ENCODE assay signal across 8 cellular contexts in genomic region chr4:163495900-163496299, GRCh38. TPM values are rescaled to one million over a fixed set of nuclear protein-coding genes. Genes with fewer than 3 reads are reported as not detected.
DNase-seq lines count a peak whose midpoint lies in the region; ATAC-seq and TF ChIP-seq lines count a peak whose summit lies in the region.

No MANE protein-coding gene starts in this region.

- H3K27ac Mint-ChIP-seq in activated naive CD4-positive, alpha-beta T cell treated with anti-CD3 and anti-CD28 coated beads, Interleukin-2, amount 10 ng/mL, durations not matched to agents 7 days and 5 days = peak overlapping the region; percentile 83
- peak overlapping the region; percentile 87 for H3K27ac Mint-ChIP-seq in T-helper 1 cell treated with Interleukin-12 subunit alpha and Interleukin-12 subunit beta and Interleukin-4 antibody, amounts not matched to agents 30 μg/mL and 1 μg/mL, for 36 hours

- H3K4me1 ChIP-seq in iPS DF 6.9 (ENCODE audit: control insufficient read depth, insufficient read depth, low read length) = no peaks in the 10 kb centered on the region
- peaks cover 0 to 33% (median 0%) of the 10 kb centered on the region in 3 donors for H3K4me1 ChIP-seq in gastroesophageal sphincter
- peaks cover 4% of the 10 kb centered on the region for H3K4me1 ChIP-seq in mucosa of descending colon (ENCODE audit: low read depth)

- H3K36me3 Mint-ChIP-seq in activated naive CD4-positive, alpha-beta T cell treated with anti-CD3 and anti-CD28 coated beads, Interleukin-2, amount 10 ng/mL, durations not matched to agents 7 days and 5 days = peaks cover 8% of the 10 kb centered on the region
- peaks cover 5% of the 10 kb centered on the region for H3K36me3 Mint-ChIP-seq in T-helper 1 cell treated with Interleukin-12 subunit alpha and Interleukin-12 subunit beta and Interleukin-4 antibody, amounts not matched to agents 30 μg/mL and 1 μg/mL, for 36 hours (ENCODE audit: low read depth)

- no peaks in the 10 kb centered on the region for H3K9me3 Mint-ChIP-seq in activated naive CD4-positive, alpha-beta T cell treated with anti-CD3 and anti-CD28 coated beads, Interleukin-2, amount 10 ng/mL, durations not matched to agents 7 days and 5 days
- no peaks in the 10 kb centered on the region for H3K9me3 Mint-ChIP-seq in T-helper 1 cell treated with Interleukin-12 subunit alpha and Interleukin-12 subunit beta and Interleukin-4 antibody, amounts not matched to agents 30 μg/mL and 1 μg/mL, for 36 hours

- H3K4me3 ChIP-seq in iPS DF 6.9 (ENCODE audit: low read length) = peak overlapping the region; percentile 29; the same call in 1 of the 2 replicates
- H3K4me3 ChIP-seq in gastroesophageal sphincter = no peak overlapping the region
- H3K4me3 ChIP-seq in mucosa of descending colon = no peak overlapping the region

- CTCF ChIA-PET in activated naive CD4-positive, alpha-beta T cell treated with anti-CD3 and anti-CD28 coated beads, Interleukin-2, amount 10 ng/mL, durations not matched to agents 7 days and 5 days (lab: Charles Lee) = interaction anchor here (0.8 to 1.0 kb wide), 3 partner anchors 11 to 60 kb away, joined by 3 read pairs; no protein-coding TSS in a partner anchor

- H3K9me3 ChIP-seq in iPS DF 6.9 (ENCODE audit: control insufficient read depth, insufficient read depth, low read length) = no peaks in the 10 kb centered on the region
- H3K9me3 ChIP-seq in gastroesophageal sphincter = no peaks in the 10 kb centered on the region
- no peaks in the 10 kb centered on the region for H3K9me3 ChIP-seq in mucosa of descending colon

- peaks cover 37% of the 10 kb centered on the region for H3K4me1 Mint-ChIP-seq in activated naive CD4-positive, alpha-beta T cell treated with anti-CD3 and anti-CD28 coated beads, Interleukin-2, amount 10 ng/mL, durations not matched to agents 7 days and 5 days
- peaks cover 25% of the 10 kb centered on the region for H3K4me1 Mint-ChIP-seq in T-helper 1 cell treated with Interleukin-12 subunit alpha and Interleukin-12 subunit beta and Interleukin-4 antibody, amounts not matched to agents 30 μg/mL and 1 μg/mL, for 36 hours (ENCODE audit: low read depth)

- ATAC-seq in HG03135 (IDR thresholded peaks at IDR 0.05; ENCODE audit: unreplicated experiment) (peak; percentile 29), gastroesophageal sphincter (no peak), mucosa of descending colon (no peak)

- TF ChIP-seq EP300 in gastroesophageal sphincter (IDR thresholded peaks at IDR 0.05) = no peak

- peak overlapping the region; percentile 76 for H3K4me3 Mint-ChIP-seq in activated naive CD4-positive, alpha-beta T cell treated with anti-CD3 and anti-CD28 coated beads, Interleukin-2, amount 10 ng/mL, durations not matched to agents 7 days and 5 days
- H3K4me3 Mint-ChIP-seq in T-helper 1 cell treated with Interleukin-12 subunit alpha and Interleukin-12 subunit beta and Interleukin-4 antibody, amounts not matched to agents 30 μg/mL and 1 μg/mL, for 36 hours = peak overlapping the region; percentile 87

- TF ChIP-seq CTCF in gastroesophageal sphincter (IDR thresholded peaks at IDR 0.05) (no peak), mucosa of descending colon (IDR thresholded peaks at IDR 0.05) (no peak)

- intact Hi-C loops in mucosa of descending colon (cut with DNase I, micrococcal nuclease) = no loop called here

- H3K27me3 ChIP-seq in iPS DF 6.9 (ENCODE audit: control insufficient read depth, insufficient read depth, low read length) = no peaks in the 10 kb centered on the region
- no peaks in the 10 kb centered on the region for H3K27me3 ChIP-seq in gastroesophageal sphincter

- no peak overlapping the region for H3K27ac ChIP-seq in iPS DF 6.9 (ENCODE audit: low read length)
- no peak overlapping the region for H3K27ac ChIP-seq in gastroesophageal sphincter

- H3K27me3 Mint-ChIP-seq in activated naive CD4-positive, alpha-beta T cell treated with anti-CD3 and anti-CD28 coated beads, Interleukin-2, amount 10 ng/mL, durations not matched to agents 7 days and 5 days = peaks cover 8% of the 10 kb centered on the region
- H3K27me3 Mint-ChIP-seq in T-helper 1 cell treated with Interleukin-12 subunit alpha and Interleukin-12 subunit beta and Interleukin-4 antibody, amounts not matched to agents 30 μg/mL and 1 μg/mL, for 36 hours (ENCODE audit: low read depth) = peaks cover 6% of the 10 kb centered on the region

- H3K36me3 ChIP-seq in iPS DF 6.9 (ENCODE audit: control insufficient read depth, insufficient read depth, low read length) (no peaks in the 10 kb centered on the region), gastroesophageal sphincter (no peaks in the 10 kb centered on the region), mucosa of descending colon (ENCODE audit: low read depth) (no peaks in the 10 kb centered on the region)

- DNase-seq in activated naive CD4-positive, alpha-beta T cell treated with anti-CD3 and anti-CD28 coated beads, Interleukin-2, amount 10 ng/mL, durations not matched to agents 7 days and 5 days = no peak
- DNase-seq in activated naive CD4-positive, alpha-beta T cell (lab: John Stamatoyannopoulos, UW) = no peak
- DNase-seq in iPS DF 6.9 (ENCODE audit: low read depth, low spot score) (no peak), NK-92 (lab: John Stamatoyannopoulos, UW; ENCODE audit: unreplicated experiment) (no peak), mucosa of descending colon (no peak)

- TF ChIP-seq POLR2A in gastroesophageal sphincter (IDR thresholded peaks at IDR 0.05) = no peak

- WGBS in iPS DF 6.9 (ENCODE audit: insufficient coverage, insufficient read length) = no CpG with 5 or more reads among the region's 1 CpG
- WGBS in gastroesophageal sphincter (ENCODE audit: low coverage in 1 of 2), 2 donors = 0% methylated on average over 1 of the region's 1 CpG

RNA-seq across cellular contexts. Expression of gene TMA16, which starts 1.4 kb away (rescaled TPM):
- total RNA-seq in gastroesophageal sphincter = 10 to 100 TPM; 11.8 to 21.1 (median 18.7) TPM
- total RNA-seq in mucosa of descending colon = 10 to 100 TPM; 19.0 to 21.6 (median 19.1) TPM

RNA-seq across cellular contexts. Expression of gene TKTL2, which starts 22.3 kb away (rescaled TPM):
- total RNA-seq in gastroesophageal sphincter (not detected), mucosa of descending colon (under 1 TPM in 2 of 3 donors, not detected in 1; 0.12 to 0.22 TPM)
